27 cellular contexts compared by ENCODE assay signal in genomic region chr3:38142959-38143358, GRCh38.
"Had no signal": no experiment of that assay in that cellular context is flagged by ENCODE, and none has a peak within 500 bp of the region (broad histone marks: within the 10 kb centered on the region; RNA-seq: fewer than 3 reads in every experiment).

No MANE protein-coding gene starts in this region.

- H3K4me3 ChIP-seq: adrenal gland, body of pancreas, dorsolateral prefrontal cortex, gastroesophageal sphincter, left ventricle myocardium inferior, pancreas, psoas muscle, sigmoid colon, thyroid gland, upper lobe of right lung had no signal

- H3K27me3 ChIP-seq: adrenal gland, body of pancreas, dorsolateral prefrontal cortex, gastroesophageal sphincter, pancreas, sigmoid colon, thyroid gland, upper lobe of right lung had no signal

- H3K27ac Mint-ChIP-seq: activated CD4-positive, alpha-beta T cell treated with anti-CD3 and anti-CD28 coated beads, Interleukin-2, amount 10 ng/mL, durations not matched to agents 24 days and 14 days; activated CD8-positive, alpha-beta T cell treated with anti-CD3 and anti-CD28 coated beads for 36 hours; activated naive CD4-positive, alpha-beta T cell treated with anti-CD3 and anti-CD28 coated beads, Interleukin-2, amount 50 U/mL, for 72 hours; activated T-helper 17 cell treated with anti-CD3 and anti-CD28 coated beads, Interleukin-2, amount 50 U/mL, for 72 hours; nephron; stimulated activated naive CD8-positive, alpha-beta T cell treated with anti-CD3 and anti-CD28 coated beads, Interleukin-15, amount 100 ng/mL, for 72 hours had no signal

- H3K27me3 Mint-ChIP-seq: activated CD8-positive, alpha-beta T cell treated with anti-CD3 and anti-CD28 coated beads for 36 hours; activated T-helper 17 cell treated with anti-CD3 and anti-CD28 coated beads, Interleukin-2, amount 50 U/mL, for 72 hours; stimulated activated memory B cell treated with anti-CD40 and anti-IgM and Interleukin-4, amounts not matched to agents 10 μg/mL and 1 μg/mL and 100 μg/mL, for 72 hours; stimulated activated naive CD8-positive, alpha-beta T cell treated with anti-CD3 and anti-CD28 coated beads, Interleukin-15, amount 100 ng/mL, for 72 hours had no signal

- H3K9me3 ChIP-seq: adrenal gland, body of pancreas, pancreas, sigmoid colon, thyroid gland, upper lobe of right lung had no signal

- H3K4me3 Mint-ChIP-seq: activated CD4-positive, alpha-beta T cell treated with anti-CD3 and anti-CD28 coated beads, Interleukin-2, amount 10 ng/mL, durations not matched to agents 24 days and 14 days; activated CD8-positive, alpha-beta T cell treated with anti-CD3 and anti-CD28 coated beads for 36 hours; activated T-cell treated with anti-CD3 and anti-CD28 coated beads, Interleukin-2, amount 50 U/mL, for 4 hours; activated T-helper 17 cell treated with anti-CD3 and anti-CD28 coated beads, Interleukin-2, amount 50 U/mL, for 72 hours; immature natural killer cell; stimulated activated memory B cell treated with anti-CD40 and anti-IgM and Interleukin-4, amounts not matched to agents 10 μg/mL and 1 μg/mL and 100 μg/mL, for 72 hours; stimulated activated naive CD8-positive, alpha-beta T cell treated with anti-CD3 and anti-CD28 coated beads, Interleukin-15, amount 100 ng/mL, for 72 hours had no signal

- DNase-seq: activated CD4-positive, alpha-beta T cell treated with anti-CD3 and anti-CD28 coated beads, Interleukin-2, amount 10 ng/mL, durations not matched to agents 24 days and 14 days; activated CD4-positive, CD25-positive, alpha-beta regulatory T cell treated with anti-CD3 and anti-CD28 coated beads, Interleukin-2, amount 50 U/mL, for 72 hours; activated CD8-positive, alpha-beta T cell treated with anti-CD3 and anti-CD28 coated beads for 36 hours; activated naive CD4-positive, alpha-beta T cell; activated T-cell treated with anti-CD3 and anti-CD28 coated beads, Interleukin-2, amount 50 U/mL, for 4 hours; aorta; dorsolateral prefrontal cortex; hippocampal formation; immature natural killer cell; left ventricle myocardium inferior; pancreas; psoas muscle; sigmoid colon; small intestine; stimulated activated CD4-positive, alpha-beta T cell treated with anti-CD3 and anti-CD28 coated beads, Interleukin-4, amount 100 ng/mL, for 4 hours; stimulated activated naive CD8-positive, alpha-beta T cell treated with anti-CD3 and anti-CD28 coated beads, Interleukin-15, amount 100 ng/mL, for 72 hours; substantia nigra; T-helper 2 cell; thyroid gland; upper lobe of right lung had no signal

- H3K27ac ChIP-seq: adrenal gland, body of pancreas, dorsolateral prefrontal cortex, gastroesophageal sphincter, left ventricle myocardium inferior, pancreas, psoas muscle, sigmoid colon, thyroid gland, upper lobe of right lung had no signal
